In genomic region chr3:46293991-46294833, GRCh38 we compare ENCODE assay signal across 12 cellular contexts. TPM values are rescaled to one million over a fixed set of nuclear protein-coding genes. Genes with fewer than 3 reads are reported as not detected.
DNase-seq lines count a peak whose midpoint lies in the region.
"Had no signal": no experiment of that assay in that cellular context is flagged by ENCODE, and none has a peak within 500 bp of the region (broad histone marks: within the 10 kb centered on the region; RNA-seq: fewer than 3 reads in every experiment).

No MANE protein-coding gene starts in this region.

- peak overlapping the region in 5 of 6 donors; percentile 18 to 79 (median 59) for H3K27ac Mint-ChIP-seq in immature natural killer cell
- H3K27ac Mint-ChIP-seq in stimulated activated naive CD8-positive, alpha-beta T cell treated with anti-CD3 and anti-CD28 coated beads, Interleukin-15, Interleukin-2, amounts not matched to agents 100 ng/mL and 50 ng/mL, for 24 hours: peak overlapping the region; percentile 86
- H3K27ac Mint-ChIP-seq: brain had no signal

- H3K9me3 Mint-ChIP-seq in immature natural killer cell: no peaks in the 10 kb centered on the region
- no peaks in the 10 kb centered on the region for H3K9me3 Mint-ChIP-seq in stimulated activated naive CD8-positive, alpha-beta T cell treated with anti-CD3 and anti-CD28 coated beads, Interleukin-15, Interleukin-2, amounts not matched to agents 100 ng/mL and 50 ng/mL, for 24 hours
- H3K9me3 Mint-ChIP-seq: brain had no signal

- H3K27me3 Mint-ChIP-seq in immature natural killer cell (ENCODE audit: low read depth in 3 of 3): peaks cover 0 to 4% (median 0%) of the 10 kb centered on the region in 3 donors
- H3K27me3 Mint-ChIP-seq in stimulated activated naive CD8-positive, alpha-beta T cell treated with anti-CD3 and anti-CD28 coated beads, Interleukin-15, Interleukin-2, amounts not matched to agents 100 ng/mL and 50 ng/mL, for 24 hours: peaks cover 18% of the 10 kb centered on the region

- H3K36me3 Mint-ChIP-seq in immature natural killer cell: no peaks in the 10 kb centered on the region
- no peaks in the 10 kb centered on the region for H3K36me3 Mint-ChIP-seq in stimulated activated naive CD8-positive, alpha-beta T cell treated with anti-CD3 and anti-CD28 coated beads, Interleukin-15, Interleukin-2, amounts not matched to agents 100 ng/mL and 50 ng/mL, for 24 hours (ENCODE audit: low read depth)
- H3K36me3 Mint-ChIP-seq: brain had no signal

- peaks cover 45 to 58% of the 10 kb centered on the region in 2 donors for H3K4me1 Mint-ChIP-seq in immature natural killer cell
- peaks cover 66% of the 10 kb centered on the region for H3K4me1 Mint-ChIP-seq in stimulated activated naive CD8-positive, alpha-beta T cell treated with anti-CD3 and anti-CD28 coated beads, Interleukin-15, Interleukin-2, amounts not matched to agents 100 ng/mL and 50 ng/mL, for 24 hours (ENCODE audit: low read depth)

- peak overlapping the region in 2 of 5 donors; percentile 38 to 46 for H3K4me3 Mint-ChIP-seq in immature natural killer cell
- peak overlapping the region; percentile 40 for H3K4me3 Mint-ChIP-seq in stimulated activated naive CD8-positive, alpha-beta T cell treated with anti-CD3 and anti-CD28 coated beads, Interleukin-15, Interleukin-2, amounts not matched to agents 100 ng/mL and 50 ng/mL, for 24 hours
- H3K4me3 Mint-ChIP-seq: brain had no signal

- peak; percentile 87 for DNase-seq in activated naive CD4-positive, alpha-beta T cell treated with Interleukin-2 at 50 U/mL for 16 hours
- no peak for DNase-seq in activated naive CD4-positive, alpha-beta T cell (lab: John Stamatoyannopoulos, UW)
- peak; percentile 45 to 71 for DNase-seq in activated CD4-positive, alpha-beta T cell treated with anti-CD3 and anti-CD28 coated beads, Interleukin-2, amount 50 U/mL, for 24 hours (ENCODE audit: low read depth in 1 of 2, low spot score in 1 of 2)
- DNase-seq in immature natural killer cell (no peak), HT-29 (ENCODE audit: low spot score) (no peak), NCI-H774 (lab: John Stamatoyannopoulos, UW) (no peak)
- no peak for DNase-seq in effector CD4-positive, alpha-beta T cell
- DNase-seq: NCI-H146 had no signal

RNA-seq across cellular contexts. Expression of gene CCR3, which starts 52.0 kb away (rescaled TPM):
- polyA plus RNA-seq in immature natural killer cell: under 1 TPM in 1 of 3 donors, not detected in 2; 0.39 TPM
- total RNA-seq in HT-29 (2014; rRNA removed; shearing (Covaris generic)): not detected in 2 replicates
- total RNA-seq: ureter had no signal

RNA-seq across cellular contexts. Expression of gene CCR2, which starts 59.7 kb away (rescaled TPM):
- polyA plus RNA-seq in immature natural killer cell: 10 to 100 TPM in 1 of 3 donors, 1 to 10 TPM in 2; 3.5 to 10.8 (median 6.7) TPM
- not detected in 2 replicates for total RNA-seq in HT-29 (2014; rRNA removed; shearing (Covaris generic))
- total RNA-seq: G401 had no signal

Comparison
In these comparisons a context has a peak if more than half of its experiments do, and no peak if none do; other contexts are left out.
1. DNase-seq: peak in activated naive CD4-positive, alpha-beta T cell treated with Interleukin-2 at 50 U/mL for 16 hours (single experiment) and activated CD4-positive, alpha-beta T cell treated with anti-CD3 and anti-CD28 coated beads, Interleukin-2, amount 50 U/mL, for 24 hours (2 of 2); none in activated naive CD4-positive, alpha-beta T cell (0 of 4), immature natural killer cell (0 of 3), HT-29 (single experiment), NCI-H774 (single experiment) and effector CD4-positive, alpha-beta T cell (single experiment).